ENCODE assay signal across 1 cellular context in genomic region chr1:211723273-211723672, GRCh38.
TF ChIP-seq lines count a peak whose summit lies in the region.

No MANE protein-coding gene starts in this region.

TF ChIP-seq in HepG2, 621 proteins besides CTCF, POLR2A, EP300 and RAD21 (continued from another document and continues in another):
- no peak for TF ChIP-seq HMGXB3 (CRISPR knock-in tag; IDR thresholded peaks at IDR 0.05; ENCODE audit: borderline replicate concordance)
- no peak for TF ChIP-seq SRSF1 (optimal IDR thresholded peaks at IDR 0.05; ENCODE audit: low read depth, low read length)
- TF ChIP-seq TGIF2 (CRISPR knock-in tag; IDR thresholded peaks at IDR 0.05): peak; percentile 93; the same call in 1 of the 2 replicates
- TF ChIP-seq ZNF605 (CRISPR knock-in tag; IDR thresholded peaks at IDR 0.05): no peak
- no peak for TF ChIP-seq ZNF232 (CRISPR knock-in tag; IDR thresholded peaks at IDR 0.05; ENCODE audit: borderline replicate concordance)
- TF ChIP-seq ETV5 (CRISPR knock-in tag; IDR thresholded peaks at IDR 0.05; ENCODE audit: borderline replicate concordance): no peak
- TF ChIP-seq ZNF788 (CRISPR knock-in tag; IDR thresholded peaks at IDR 0.05; ENCODE audit: borderline replicate concordance): no peak
- TF ChIP-seq ZFP91 (CRISPR knock-in tag; IDR thresholded peaks at IDR 0.05; ENCODE audit: borderline replicate concordance): no peak
- no peak for TF ChIP-seq ZBTB21 (CRISPR knock-in tag; IDR thresholded peaks at IDR 0.05)
- no peak for TF ChIP-seq NBN (conservative IDR thresholded peaks at IDR 0.05)
- TF ChIP-seq DRAP1 (CRISPR knock-in tag; IDR thresholded peaks at IDR 0.05): no peak
- 0 out of 2 replicates have a peak, but pooled peaks have one; percentile 23 for TF ChIP-seq ELF3 (CRISPR knock-in tag; IDR thresholded peaks at IDR 0.05)
- no peak for TF ChIP-seq CSRNP1 (CRISPR knock-in tag; IDR thresholded peaks at IDR 0.05)
- TF ChIP-seq FOXP4 (CRISPR knock-in tag; IDR thresholded peaks at IDR 0.05): no peak
- TF ChIP-seq CEBPZ (IDR thresholded peaks at IDR 0.05; ENCODE audit: low read length): no peak
- TF ChIP-seq ZNF34 (CRISPR knock-in tag; IDR thresholded peaks at IDR 0.05; ENCODE audit: borderline replicate concordance): no peak
- TF ChIP-seq HDAC1 (CRISPR knock-in tag; IDR thresholded peaks at IDR 0.05): peak; percentile 16; the same call in 1 of the 2 replicates
- peak in 1 of 2 experiments; percentile 82; a peak in 2 of 4 replicates for TF ChIP-seq ATF4 (CRISPR knock-in tag; IDR thresholded peaks at IDR 0.05)
- no peak for TF ChIP-seq ZNF576 (CRISPR knock-in tag; IDR thresholded peaks at IDR 0.05)
- no peak for TF ChIP-seq ZHX1 (CRISPR knock-in tag; IDR thresholded peaks at IDR 0.05; ENCODE audit: low read depth)
- no peak for TF ChIP-seq ZNF101 (CRISPR knock-in tag; IDR thresholded peaks at IDR 0.05; ENCODE audit: borderline replicate concordance, low read depth)
- no peak for TF ChIP-seq ZNF234 (CRISPR knock-in tag; conservative IDR thresholded peaks at IDR 0.05)
- TF ChIP-seq FUBP1 (CRISPR knock-in tag; IDR thresholded peaks at IDR 0.05; ENCODE audit: borderline replicate concordance): no peak
- TF ChIP-seq CREBL2 (CRISPR knock-in tag; IDR thresholded peaks at IDR 0.05; ENCODE audit: borderline replicate concordance): no peak
- no peak for TF ChIP-seq PATZ1 (CRISPR knock-in tag; IDR thresholded peaks at IDR 0.05)
